In the genomic region with DNA sequence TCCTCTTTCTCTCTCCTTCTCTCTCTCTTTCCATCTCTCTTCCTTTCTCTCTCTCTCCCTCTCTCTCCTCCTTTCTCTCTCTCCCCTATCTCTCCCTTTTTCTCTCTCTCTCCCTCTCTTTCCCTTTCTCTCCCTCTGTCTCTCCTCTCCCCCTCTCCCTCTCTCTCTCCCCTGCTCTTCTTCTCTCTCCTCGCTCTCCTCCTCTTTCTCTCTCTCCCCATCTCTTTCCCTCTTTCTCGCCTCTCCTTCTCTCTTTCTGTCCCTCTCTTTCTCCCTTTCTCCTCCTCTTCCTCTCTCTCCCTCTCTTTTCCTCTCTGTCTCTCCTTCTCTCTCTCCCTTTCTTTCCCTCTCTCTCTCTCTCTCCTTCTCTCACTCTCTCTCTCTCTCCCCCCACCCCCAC, we compare ENCODE assay signal across 25 cellular contexts.
"Had no signal": no experiment of that assay in that cellular context is flagged by ENCODE, and none has a peak within 500 bp of the region (broad histone marks: within the 10 kb centered on the region; RNA-seq: fewer than 3 reads in every experiment).

No MANE protein-coding gene starts in this region.

- H3K4me1 ChIP-seq: esophagus squamous epithelium, gastrocnemius medialis, heart right ventricle, left lung, lower lobe of right lung had no signal

- H3K36me3 ChIP-seq: esophagus squamous epithelium, gastrocnemius medialis, heart right ventricle, left lung, lower lobe of right lung had no signal

- H3K27ac ChIP-seq: coronary artery, dorsolateral prefrontal cortex, epithelial cell of prostate, esophagus squamous epithelium, gastrocnemius medialis, heart right ventricle, left lung, lower lobe of right lung had no signal

- H3K4me1 Mint-ChIP-seq: mesothelial cell of epicardium had no signal

- H3K9me3 Mint-ChIP-seq: endodermal cell, mesothelial cell of epicardium had no signal

- H3K27me3 Mint-ChIP-seq: naive B cell had no signal

- H3K4me3 ChIP-seq: coronary artery, dorsolateral prefrontal cortex, esophagus squamous epithelium, gastrocnemius medialis, heart right ventricle, left lung, lower lobe of right lung, mucosa of descending colon had no signal

- H3K4me3 Mint-ChIP-seq: endodermal cell, mesothelial cell of epicardium, naive B cell had no signal

- H3K36me3 Mint-ChIP-seq: mesothelial cell of epicardium, naive B cell had no signal

- DNase-seq: dermis blood vessel endothelial cell; dorsolateral prefrontal cortex; effector CD4-positive, alpha-beta T cell; effector memory CD4-positive, alpha-beta T cell; endodermal cell; erythroblast; esophagus squamous epithelium; foreskin fibroblast; foreskin melanocyte; gastrocnemius medialis; glutamatergic neuron; head of caudate nucleus; heart right ventricle; hippocampal formation; left cardiac atrium; left lung; left ventricle myocardium superior; lower lobe of right lung; mesenchymal stem cell; mucosa of descending colon; naive B cell had no signal

- ATAC-seq: esophagus mucosa, gastrocnemius medialis, heart right ventricle, left lung, left ventricle myocardium superior, lower lobe of right lung, mucosa of descending colon had no signal

- H3K9me3 ChIP-seq: esophagus squamous epithelium, gastrocnemius medialis, heart right ventricle, left lung, lower lobe of right lung, mucosa of descending colon had no signal

- H3K27ac Mint-ChIP-seq: endodermal cell, mesothelial cell of epicardium, naive B cell had no signal
